Comparison of ENCODE assay signal across 15 cellular contexts in genomic region chr6:135105299-135105698, GRCh38. TPM values are rescaled to one million over a fixed set of nuclear protein-coding genes. Genes with fewer than 3 reads are reported as not detected.
DNase-seq lines count a peak whose midpoint lies in the region; ATAC-seq and TF ChIP-seq lines count a peak whose summit lies in the region.
"Had no signal": no experiment of that assay in that cellular context is flagged by ENCODE, and none has a peak within 500 bp of the region (broad histone marks: within the 10 kb centered on the region; RNA-seq: fewer than 3 reads in every experiment).

No MANE protein-coding gene starts in this region.

- TF ChIP-seq CTCF in CD4-positive, alpha-beta T cell (IDR thresholded peaks at IDR 0.05) = no peak
- TF ChIP-seq CTCF in OCI-LY1 (IDR thresholded peaks at IDR 0.05; ENCODE audit: low read length) = no peak

- H3K4me1 ChIP-seq in BLaER1 = peaks cover 98% of the 10 kb centered on the region
- peaks cover 52% of the 10 kb centered on the region for H3K4me1 ChIP-seq in OCI-LY1 (ENCODE audit: insufficient read depth, low read length, severe bottlenecking)
- H3K4me1 ChIP-seq in naive thymus-derived CD4-positive, alpha-beta T cell (ENCODE audit: control insufficient read depth in 2 of 2, insufficient read depth in 2 of 2, low read length in 2 of 2) = peaks cover 28 to 46% of the 10 kb centered on the region in 2 donors

- H3K4me2 ChIP-seq in BLaER1 (peak overlapping the region; percentile 76), OCI-LY1 (ENCODE audit: low read length) (no peak overlapping the region)

- no peaks in the 10 kb centered on the region for H3K79me2 ChIP-seq in OCI-LY1 (ENCODE audit: insufficient read depth, low read length)

- no peak for DNase-seq in CD4-positive, alpha-beta T cell
- no peak for DNase-seq in naive thymus-derived CD4-positive, alpha-beta T cell
- DNase-seq in MV-4-11 (lab: John Stamatoyannopoulos, UW) (no peak), DMS 273 treated with DMSO at 0.1 percent for 48 hours (lab: John Stamatoyannopoulos, UW) (no peak)
- DNase-seq: ACHN, Calu3, DMS79, GDM1, Karpas-422 had no signal

- H3K27ac Mint-ChIP-seq in CD4-positive, alpha-beta T cell = peak overlapping the region; percentile 89
- H3K27ac Mint-ChIP-seq in naive thymus-derived CD4-positive, alpha-beta T cell = peak overlapping the region in 8 of 9 donors; percentile 77 to 97 (median 90)
- H3K27ac Mint-ChIP-seq: B cell, CD14-positive monocyte had no signal

- H2AFZ ChIP-seq in OCI-LY1 (ENCODE audit: low read length) = 0 out of 2 replicates have a peak overlapping the region, but pooled peaks have one; percentile 20

- H3K9me3 ChIP-seq in BLaER1 (peaks cover 25% of the 10 kb centered on the region), OCI-LY1 (ENCODE audit: low read length) (peaks cover 5% of the 10 kb centered on the region; the same call in 1 of the 2 replicates)
- no peaks in the 10 kb centered on the region for H3K9me3 ChIP-seq in CD4-positive, alpha-beta T cell (ENCODE audit: control insufficient read depth, low read length)
- H3K9me3 ChIP-seq in naive thymus-derived CD4-positive, alpha-beta T cell (ENCODE audit: control insufficient read depth in 2 of 3, low read length in 3 of 3) = no peaks in the 10 kb centered on the region
- H3K9me3 ChIP-seq: HAP-1 had no signal

- H3K9ac ChIP-seq in BLaER1 (peak overlapping the region; percentile 49; the same call in 1 of the 2 replicates), OCI-LY1 (ENCODE audit: low read length) (no peak overlapping the region)

- CTCF ChIA-PET in CD4-positive, alpha-beta T cell (lab: Charles Lee) = interaction anchor here (1.3 kb wide), 1 partner anchor 16 kb away, joined by 3 read pairs; no protein-coding TSS in a partner anchor
- CTCF ChIA-PET in naive thymus-derived CD4-positive, alpha-beta T cell (lab: Charles Lee) = interaction anchor here (0.9 kb wide), 1 partner anchor 42 kb away, joined by 3 read pairs; no protein-coding TSS in a partner anchor

- H3K4me3 ChIP-seq in BLaER1 = peak overlapping the region; percentile 16
- no peak overlapping the region for H3K4me3 ChIP-seq in OCI-LY1 (ENCODE audit: low read depth, low read length, poor library complexity, severe bottlenecking)
- no peak overlapping the region for H3K4me3 ChIP-seq in naive thymus-derived CD4-positive, alpha-beta T cell (ENCODE audit: low read length)
- H3K4me3 ChIP-seq: HAP-1 had no signal

- no peaks in the 10 kb centered on the region for H3K36me3 ChIP-seq in BLaER1
- H3K36me3 ChIP-seq in OCI-LY1 (ENCODE audit: insufficient read depth, low read length) = no peaks in the 10 kb centered on the region
- no peaks in the 10 kb centered on the region for H3K36me3 ChIP-seq in naive thymus-derived CD4-positive, alpha-beta T cell (ENCODE audit: control insufficient read depth in 2 of 3, insufficient read depth in 3 of 3, low read length in 3 of 3)
- H3K36me3 ChIP-seq: HAP-1 had no signal

- no peak overlapping the region for H3K4me3 Mint-ChIP-seq in CD4-positive, alpha-beta T cell
- H3K4me3 Mint-ChIP-seq in naive thymus-derived CD4-positive, alpha-beta T cell = peak overlapping the region in 4 of 10 donors; percentile 8 to 83 (median 20)
- H3K4me3 Mint-ChIP-seq: B cell, CD14-positive monocyte had no signal

- no peaks in the 10 kb centered on the region for H3K36me3 Mint-ChIP-seq in CD4-positive, alpha-beta T cell (ENCODE audit: low read depth)
- peaks cover 0 to 11% (median 3%) of the 10 kb centered on the region in 5 donors for H3K36me3 Mint-ChIP-seq in naive thymus-derived CD4-positive, alpha-beta T cell
- H3K36me3 Mint-ChIP-seq: CD14-positive monocyte had no signal

- H3K27ac ChIP-seq in BLaER1 (peak overlapping the region; percentile 91), OCI-LY1 (ENCODE audit: low read depth, low read length, poor library complexity, severe bottlenecking) (peak overlapping the region; percentile 92)
- no peak overlapping the region for H3K27ac ChIP-seq in CD4-positive, alpha-beta T cell (ENCODE audit: low read depth, low read length)
- H3K27ac ChIP-seq in naive thymus-derived CD4-positive, alpha-beta T cell (ENCODE audit: low read depth, low read length) = peak overlapping the region; percentile 69

- H3K9me2 ChIP-seq in OCI-LY1 (ENCODE audit: low read depth, low read length) = no peaks in the 10 kb centered on the region

- no peaks in the 10 kb centered on the region for H3F3A ChIP-seq in OCI-LY1 (ENCODE audit: insufficient read depth, low read length)

- peaks cover 64% of the 10 kb centered on the region for H3K4me1 Mint-ChIP-seq in CD4-positive, alpha-beta T cell (ENCODE audit: low read depth)
- H3K4me1 Mint-ChIP-seq in naive thymus-derived CD4-positive, alpha-beta T cell = peaks cover 28 to 83% (median 75%) of the 10 kb centered on the region in 7 donors

- H4K20me1 ChIP-seq in BLaER1 = no peaks in the 10 kb centered on the region
- H4K20me1 ChIP-seq in OCI-LY1 (ENCODE audit: insufficient read depth, low read length) = no peaks in the 10 kb centered on the region

- H3K27me3 ChIP-seq in BLaER1 (no peaks in the 10 kb centered on the region), OCI-LY1 (ENCODE audit: insufficient read depth, low read length) (no peaks in the 10 kb centered on the region)
- H3K27me3 ChIP-seq in CD4-positive, alpha-beta T cell (ENCODE audit: control insufficient read depth, insufficient read depth, low read length) = no peaks in the 10 kb centered on the region
- H3K27me3 ChIP-seq in naive thymus-derived CD4-positive, alpha-beta T cell (ENCODE audit: control insufficient read depth in 2 of 2, insufficient read depth in 2 of 2, low read length in 2 of 2) = no peaks in the 10 kb centered on the region

- no peaks in the 10 kb centered on the region for H3K9me3 Mint-ChIP-seq in CD4-positive, alpha-beta T cell
- peaks cover 0 to 6% (median 0%) of the 10 kb centered on the region in 11 donors for H3K9me3 Mint-ChIP-seq in naive thymus-derived CD4-positive, alpha-beta T cell

- H3K27me3 Mint-ChIP-seq in CD4-positive, alpha-beta T cell = no peaks in the 10 kb centered on the region
- no peaks in the 10 kb centered on the region for H3K27me3 Mint-ChIP-seq in naive thymus-derived CD4-positive, alpha-beta T cell
- H3K27me3 Mint-ChIP-seq: B cell had no signal

- ATAC-seq in CD4-positive, alpha-beta T cell (ENCODE audit: poor library complexity) = no peak
- ATAC-seq in naive thymus-derived CD4-positive, alpha-beta T cell = no peak
- ATAC-seq in HG02678 (IDR thresholded peaks at IDR 0.05; ENCODE audit: unreplicated experiment) = no peak

- POLR2A ChIA-PET in CD4-positive, alpha-beta T cell (lab: Charles Lee) = interaction anchor here (1.2 to 4.2 kb wide), 4 partner anchors 11 to 50 kb away, joined by 3 to 43 read pairs (median 8); partner anchors contain the start of gene HBS1L
- POLR2A ChIA-PET in naive thymus-derived CD4-positive, alpha-beta T cell (lab: Charles Lee) = interaction anchor here (0.8 to 7.0 kb wide), 6 partner anchors 10 to 50 kb away, joined by 3 to 149 read pairs (median 11); partner anchors contain the start of gene HBS1L

- intact Hi-C loops in CD4-positive, alpha-beta T cell (cut with DNase I, micrococcal nuclease) = no loop called here
- intact Hi-C loops in naive thymus-derived CD4-positive, alpha-beta T cell (cut with micrococcal nuclease) = no loop called here

RNA-seq across cellular contexts. Expression of gene HBS1L, which starts 50.7 kb away (rescaled TPM):
- total RNA-seq in CD4-positive, alpha-beta T cell = 100 to 1,000 TPM; 106 to 117 TPM
- 100 to 1,000 TPM in 1 of 5 experiments, 10 to 100 TPM in 4; 70.0 to 112 (median 83.1) TPM for total RNA-seq in naive thymus-derived CD4-positive, alpha-beta T cell
- 10 to 100 TPM; 61.4 to 70.5 TPM for polyA plus RNA-seq in naive thymus-derived CD4-positive, alpha-beta T cell
